Comparison of ENCODE assay signal across 17 cellular contexts in genomic region chr1:226220473-226221189, GRCh38. TPM values are rescaled to one million over a fixed set of nuclear protein-coding genes. Genes with fewer than 3 reads are reported as not detected.
DNase-seq lines count a peak whose midpoint lies in the region; ATAC-seq and TF ChIP-seq lines count a peak whose summit lies in the region.
"Had no signal": no experiment of that assay in that cellular context is flagged by ENCODE, and none has a peak within 500 bp of the region (broad histone marks: within the 10 kb centered on the region; RNA-seq: fewer than 3 reads in every experiment).

No MANE protein-coding gene starts in this region.

- in situ Hi-C loops in T47D (cut with HindIII; ENCODE audit: low pct_unique_long_range_greater_than_20kb, low sequenced_read_pairs): no loop called here

- no peak for ATAC-seq in gastroesophageal sphincter

- H3K36me3 ChIP-seq in breast epithelium (no peaks in the 10 kb centered on the region), hepatocyte (replicated peaks; ENCODE audit: insufficient read depth, low read depth) (no peaks in the 10 kb centered on the region), osteoblast (ENCODE audit: insufficient read depth, low read length) (no peaks in the 10 kb centered on the region), gastroesophageal sphincter (no peaks in the 10 kb centered on the region)

- H3K4me2 ChIP-seq in hepatocyte (no peak overlapping the region), osteoblast (ENCODE audit: insufficient read depth, low read length) (no peak overlapping the region)
- H3K4me2 ChIP-seq: BLaER1 treated with 17β-estradiol and CSF1 and Interleukin-3, amounts not matched to agents 10 nM and 100 nM had no signal

- H3K27me3 ChIP-seq in breast epithelium (peaks cover 2 to 5% of the 10 kb centered on the region in 2 donors), hepatocyte (peaks cover 30% of the 10 kb centered on the region), osteoblast (ENCODE audit: insufficient read depth, low read length) (peaks cover 14% of the 10 kb centered on the region), gastroesophageal sphincter (peaks cover 28% of the 10 kb centered on the region)

- no peak for TF ChIP-seq POLR2A in breast epithelium (IDR thresholded peaks at IDR 0.05)
- no peak for TF ChIP-seq POLR2A in gastroesophageal sphincter (IDR thresholded peaks at IDR 0.05)

- TF ChIP-seq CTCF in breast epithelium (IDR thresholded peaks at IDR 0.05) (no peak), LNCaP clone FGC (IDR thresholded peaks at IDR 0.05; ENCODE audit: control insufficient read depth, extremely low read depth, insufficient read depth) (0 out of 2 replicates have a peak, but pooled peaks have one; percentile 4), hepatocyte (IDR thresholded peaks at IDR 0.05; ENCODE audit: poor library complexity) (no peak), osteoblast (IDR thresholded peaks at IDR 0.05; ENCODE audit: extremely low read depth, low read depth, low read length) (no peak), gastroesophageal sphincter (IDR thresholded peaks at IDR 0.05) (no peak)

- intact Hi-C loops in breast epithelium (cut with DNase I; ENCODE audit: low total_unique reads): no loop called here

- H3K9me3 ChIP-seq in breast epithelium (no peaks in the 10 kb centered on the region), hepatocyte (ENCODE audit: low read depth) (no peaks in the 10 kb centered on the region), osteoblast (ENCODE audit: low read depth, low read length) (no peaks in the 10 kb centered on the region), gastroesophageal sphincter (no peaks in the 10 kb centered on the region)
- H3K9me3 ChIP-seq: BLaER1 treated with 17β-estradiol and CSF1 and Interleukin-3, amounts not matched to agents 10 nM and 100 nM had no signal

- no peaks in the 10 kb centered on the region for H3K4me1 ChIP-seq in breast epithelium
- H3K4me1 ChIP-seq in hepatocyte (ENCODE audit: insufficient read depth): no peaks in the 10 kb centered on the region
- H3K4me1 ChIP-seq in osteoblast (ENCODE audit: insufficient read depth, low read length): peaks cover 3% of the 10 kb centered on the region
- peaks cover 0 to 13% (median 3%) of the 10 kb centered on the region in 3 donors for H3K4me1 ChIP-seq in gastroesophageal sphincter

- no peaks in the 10 kb centered on the region for H3K9me2 ChIP-seq in hepatocyte (replicated peaks; ENCODE audit: insufficient read depth)

- peak overlapping the region; percentile 42 for H2AFZ ChIP-seq in hepatocyte
- peak overlapping the region; percentile 56 for H2AFZ ChIP-seq in osteoblast (ENCODE audit: low read length)

- no peak for TF ChIP-seq EP300 in gastroesophageal sphincter (IDR thresholded peaks at IDR 0.05)

- H4K20me1 ChIP-seq in hepatocyte (ENCODE audit: insufficient read depth, poor library complexity, severe bottlenecking): no peaks in the 10 kb centered on the region
- H4K20me1 ChIP-seq in osteoblast (ENCODE audit: insufficient read depth, low read length): no peaks in the 10 kb centered on the region

- H3K4me3 ChIP-seq in breast epithelium: no peak overlapping the region
- H3K4me3 ChIP-seq in LNCaP clone FGC (ENCODE audit: low read depth, low read length): no peak overlapping the region
- H3K4me3 ChIP-seq in hepatocyte: no peak overlapping the region
- no peak overlapping the region for H3K4me3 ChIP-seq in osteoblast (ENCODE audit: insufficient read depth, low read length)
- no peak overlapping the region for H3K4me3 ChIP-seq in gastroesophageal sphincter
- H3K4me3 ChIP-seq: BLaER1 treated with 17β-estradiol and CSF1 and Interleukin-3, amounts not matched to agents 10 nM and 100 nM had no signal

- H3K27ac ChIP-seq in breast epithelium: no peak overlapping the region
- no peak overlapping the region for H3K27ac ChIP-seq in hepatocyte
- H3K27ac ChIP-seq in osteoblast (ENCODE audit: low read depth, low read length): no peak overlapping the region
- H3K27ac ChIP-seq in gastroesophageal sphincter: no peak overlapping the region
- H3K27ac ChIP-seq: BLaER1 treated with 17β-estradiol and CSF1 and Interleukin-3, amounts not matched to agents 10 nM and 100 nM had no signal

- no peaks in the 10 kb centered on the region for H3K79me2 ChIP-seq in hepatocyte
- H3K79me2 ChIP-seq in osteoblast (ENCODE audit: insufficient read depth, low read length): no peaks in the 10 kb centered on the region

- DNase-seq in T47D (ENCODE audit: low read depth in 1 of 2, low spot score in 1 of 2) (peak; percentile 52 to 82), breast epithelium (ENCODE audit: low spot score in 2 of 2) (no peak), LNCaP clone FGC (ENCODE audit: low read depth) (no peak), hepatocyte (ENCODE audit: low spot score) (no peak), osteoblast (ENCODE audit: insufficient read length, low spot score, missing footprints) (no peak), foreskin melanocyte (no peak)
- no peak for DNase-seq in activated CD8-positive, alpha-beta memory T cell treated with anti-CD3 and anti-CD28 coated beads, Interleukin-2, amount 50 U/mL, for 4 hours
- DNase-seq: DMS 273 treated with DMSO at 0.1 percent for 48 hours, NCI-H1092 treated with DMSO at 0.1 percent for 48 hours, NCI-H1694, NCI-H2171, NCI-H510A treated with DMSO at 0.1 percent for 48 hours, SHP77 had no signal

- 31% methylated on average over 11 of the region's 11 CpGs for WGBS in hepatocyte (ENCODE audit: low lambda C conversion rate, missing lambda C conversion rate)
- WGBS in gastroesophageal sphincter (ENCODE audit: low coverage in 1 of 2), 2 donors: 53 to 77% methylated on average over 3 to 9 of the region's 11 CpGs

RNA-seq across cellular contexts. Expression of gene MIXL1, which starts 2.8 kb away (rescaled TPM):
- not detected for total RNA-seq in breast epithelium
- total RNA-seq in hepatocyte: 0.07 TPM in 1 of 2 replicates, not detected in the other
- polyA plus RNA-seq in hepatocyte: 0.84 and 2.2 TPM in 2 replicates
- 0.29 TPM in 1 of 2 replicates, not detected in the other for total RNA-seq in osteoblast
- total RNA-seq in gastroesophageal sphincter: not detected
- total RNA-seq: A172, M059J had no signal

RNA-seq across cellular contexts. Expression of gene ACBD3, which starts 34.1 kb away (rescaled TPM):
- total RNA-seq in breast epithelium (10 to 100 TPM; 52.4 to 63.9 (median 54.4) TPM), hepatocyte (60.3 and 66.8 TPM in 2 replicates), osteoblast (76.9 and 80.3 TPM in 2 replicates), gastroesophageal sphincter (10 to 100 TPM; 30.0 to 48.8 (median 34.3) TPM)
- polyA plus RNA-seq in hepatocyte: 46.4 and 50.8 TPM in 2 replicates

Comparison
In these comparisons a context has a peak if more than half of its experiments do, and no peak if none do; other contexts are left out.
1. DNase-seq: peak in T47D (2 of 2); none in breast epithelium (0 of 2), LNCaP clone FGC (single experiment), hepatocyte (single experiment), osteoblast (single experiment), activated CD8-positive, alpha-beta memory T cell treated with anti-CD3 and anti-CD28 coated beads, Interleukin-2, amount 50 U/mL, for 4 hours (single experiment) and foreskin melanocyte (single experiment).